In genomic region chr12:53006810-53007742, GRCh38 we compare ENCODE assay signal across 8 cellular contexts. TPM values are rescaled to one million over a fixed set of nuclear protein-coding genes. Genes with fewer than 3 reads are reported as not detected.
DNase-seq lines count a peak whose midpoint lies in the region; ATAC-seq lines count a peak whose summit lies in the region.

No MANE protein-coding gene starts in this region.

- H3K4me1 Mint-ChIP-seq in activated T-cell treated with anti-CD3 and anti-CD28 coated beads, Interleukin-2, amount 50 U/mL, for 24 hours (ENCODE audit: low read depth) = peaks cover 55% of the 10 kb centered on the region

- H3K27ac ChIP-seq in muscle layer of duodenum (ENCODE audit: low read length) = peak overlapping the region; percentile 96

- peaks cover 62% of the 10 kb centered on the region for H3K36me3 Mint-ChIP-seq in activated T-cell treated with anti-CD3 and anti-CD28 coated beads, Interleukin-2, amount 50 U/mL, for 24 hours (ENCODE audit: low read depth)

- H3K27ac Mint-ChIP-seq in activated T-cell treated with anti-CD3 and anti-CD28 coated beads, Interleukin-2, amount 50 U/mL, for 24 hours = peak overlapping the region; percentile 99

- peak in 71 of 76 experiments; percentile 6 to 82 (median 63) for DNase-seq in HUDEP-2 (lab: John Stamatoyannopoulos, UW; ENCODE audit: unreplicated experiment in 76 of 76)
- DNase-seq in OCI-M1 (lab: John Stamatoyannopoulos, UW) = peak; percentile 85
- peak; percentile 88 for DNase-seq in activated T-cell treated with anti-CD3 and anti-CD28 coated beads, Interleukin-2, amount 50 U/mL, for 24 hours
- peak; percentile 72 for DNase-seq in stimulated activated CD8-positive, alpha-beta memory T cell treated with anti-CD3 and anti-CD28 coated beads, Interleukin-7, amount 100 ng/mL, for 24 hours (ENCODE audit: low read depth)

- H3K4me1 ChIP-seq in ES-I3 (ENCODE audit: insufficient read depth, low read length) = peaks cover 17% of the 10 kb centered on the region
- peaks cover 18 to 47% of the 10 kb centered on the region in 2 donors for H3K4me1 ChIP-seq in muscle layer of duodenum (ENCODE audit: control insufficient read depth in 1 of 2, insufficient read depth in 2 of 2, low read length in 2 of 2)

- no peaks in the 10 kb centered on the region for H3K36me3 ChIP-seq in ES-I3 (ENCODE audit: insufficient read depth, low read length)
- H3K36me3 ChIP-seq in muscle layer of duodenum (ENCODE audit: control insufficient read depth in 1 of 2, insufficient read depth in 2 of 2, low read length in 2 of 2) = peaks cover 0 to 7% of the 10 kb centered on the region in 2 donors

- H3K9ac ChIP-seq in ES-I3 (ENCODE audit: low read depth, low read length) = peak overlapping the region; percentile 100

- no peaks in the 10 kb centered on the region for H3K9me3 Mint-ChIP-seq in activated T-cell treated with anti-CD3 and anti-CD28 coated beads, Interleukin-2, amount 50 U/mL, for 24 hours

- H3K9me3 ChIP-seq in ES-I3 (ENCODE audit: control insufficient read depth, insufficient read depth, low read length) = no peaks in the 10 kb centered on the region
- H3K9me3 ChIP-seq in muscle layer of duodenum (ENCODE audit: control insufficient read depth in 1 of 2, low read length in 2 of 2) = no peaks in the 10 kb centered on the region

- no peaks in the 10 kb centered on the region for H3K27me3 Mint-ChIP-seq in activated T-cell treated with anti-CD3 and anti-CD28 coated beads, Interleukin-2, amount 50 U/mL, for 24 hours

- peak overlapping the region; percentile 96 for H3K4me3 Mint-ChIP-seq in activated T-cell treated with anti-CD3 and anti-CD28 coated beads, Interleukin-2, amount 50 U/mL, for 24 hours

- H3K27me3 ChIP-seq in muscle layer of duodenum (ENCODE audit: low read depth, low read length) = no peaks in the 10 kb centered on the region

- ATAC-seq in esophagus mucosa = peak; percentile 56
- no peak for ATAC-seq in HG02884 (IDR thresholded peaks at IDR 0.05; ENCODE audit: unreplicated experiment)

- peak overlapping the region; percentile 74 to 99 for H3K4me3 ChIP-seq in muscle layer of duodenum (ENCODE audit: low read depth in 1 of 2, low read length in 2 of 2)

RNA-seq across cellular contexts. Expression of gene EIF4B, which starts 0.8 kb away (rescaled TPM):
- 344 TPM for total RNA-seq in esophagus mucosa

RNA-seq across cellular contexts. Expression of gene TNS2, which starts 42.8 kb away (rescaled TPM):
- total RNA-seq in esophagus mucosa = 10.6 TPM

RNA-seq across cellular contexts. Expression of gene KRT18, which starts 58.2 kb away (rescaled TPM):
- total RNA-seq in esophagus mucosa = 80.0 TPM
